Comparison of ENCODE assay signal across 7 cellular contexts in the genomic region with DNA sequence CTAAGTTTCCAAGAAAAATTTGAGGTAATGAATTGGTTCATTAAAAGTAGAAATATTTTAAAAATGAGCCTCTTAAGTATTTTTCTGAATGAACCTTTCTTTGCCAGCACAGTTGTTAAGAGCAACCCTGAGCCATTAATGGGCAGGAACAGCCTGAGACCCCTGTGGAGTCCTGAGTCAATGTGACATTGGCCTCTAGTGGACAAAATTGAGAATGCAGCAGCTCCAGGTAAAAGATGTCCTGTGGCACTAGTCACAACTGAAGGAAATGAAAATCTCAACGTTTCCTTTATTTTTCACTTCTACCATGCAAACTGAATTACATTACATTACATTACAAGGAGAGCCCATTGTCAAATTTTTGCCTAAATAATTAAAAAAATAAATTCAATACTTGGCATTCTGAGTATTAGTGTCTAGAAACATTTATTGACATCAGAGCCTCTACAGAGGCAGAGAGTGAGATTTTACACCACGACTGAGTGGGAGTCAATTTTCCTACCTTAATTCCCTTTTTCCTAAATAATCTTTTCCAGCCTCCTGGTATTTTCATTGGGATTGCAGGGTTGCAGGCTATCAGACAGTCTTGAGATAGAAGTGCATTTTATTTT.
DNase-seq lines count a peak whose midpoint lies in the region; ATAC-seq and TF ChIP-seq lines count a peak whose summit lies in the region.

No MANE protein-coding gene starts in this region.

- H3K4me1 ChIP-seq in IMR-90 (ENCODE audit: control insufficient read depth, insufficient read depth, low read length) = no peaks in the 10 kb centered on the region
- no peaks in the 10 kb centered on the region for H3K4me1 ChIP-seq in prostate gland (replicated peaks)

- no peaks in the 10 kb centered on the region for H3K9me3 ChIP-seq in IMR-90 (ENCODE audit: control insufficient read depth, insufficient read depth, low read length)
- no peaks in the 10 kb centered on the region for H3K9me3 ChIP-seq in prostate gland

- in situ Hi-C loops in IMR-90 (cut with MboI; ENCODE audit: low sequenced_read_pairs) = loop anchor here (5.0 to 10.0 kb wide), 2 partner anchors 362 to 534 kb away; partner anchors contain the start of gene USP15

- no peak overlapping the region for H3K9ac ChIP-seq in IMR-90 (ENCODE audit: low read depth, low read length)

- H3K36me3 ChIP-seq in IMR-90 (ENCODE audit: control insufficient read depth, insufficient read depth, low read length) (no peaks in the 10 kb centered on the region), prostate gland (no peaks in the 10 kb centered on the region)

- no peaks in the 10 kb centered on the region for H4K20me1 ChIP-seq in IMR-90 (ENCODE audit: insufficient read depth, low read length)

- H3K4me3 ChIP-seq in IMR-90 (ENCODE audit: insufficient read depth, low read depth, low read length) (no peak overlapping the region), prostate gland (no peak overlapping the region)

- H2AK9ac ChIP-seq in IMR-90 (replicated peaks; ENCODE audit: low read depth, low read length, poor library complexity) = no peak overlapping the region

- H4K8ac ChIP-seq in IMR-90 (ENCODE audit: low read depth in 2 of 2, low read length in 2 of 2) = no peak overlapping the region

- no peak overlapping the region for H2AFZ ChIP-seq in IMR-90 (replicated peaks; ENCODE audit: low read length, poor library complexity)

- no CpG with 5 or more reads among the region's 2 CpGs for WGBS in IMR-90 (ENCODE audit: extremely low coverage in 2 of 2, insufficient read length in 1 of 2), 2 experiments
- WGBS in prostate gland = 44% methylated on average over 2 of the region's 2 CpGs

- ATAC-seq in GM21737 (IDR thresholded peaks at IDR 0.05; ENCODE audit: unreplicated experiment) = peak; percentile 84
- ATAC-seq in IMR-90 (ENCODE audit: low read depth) = peak; percentile 94

- peak; percentile 72 for DNase-seq in IMR-90
- peak; percentile 82 for DNase-seq in OCI-M1 (lab: John Stamatoyannopoulos, UW)
- peak; percentile 72 for DNase-seq in activated effector memory CD4-positive, alpha-beta T cell treated with anti-CD3 and anti-CD28 coated beads, Interleukin-2, amount 50 U/mL, for 16 hours
- peak; percentile 74 for DNase-seq in glomerular visceral epithelial cell (ENCODE audit: extremely low spot score)
- peak; percentile 60 for DNase-seq in prostate gland (ENCODE audit: low spot score)

- POLR2A ChIA-PET in IMR-90 (lab: Charles Lee; ENCODE audit: unreplicated experiment) = interaction anchor here (0.6 kb wide), 1 partner anchor 196 kb away, joined by 3 read pairs; no protein-coding TSS in a partner anchor

- no peak overlapping the region for H2BK120ac ChIP-seq in IMR-90 (ENCODE audit: low read depth, low read length)

- no peak overlapping the region for H3K56ac ChIP-seq in IMR-90 (ENCODE audit: extremely low read depth, insufficient read depth, low read length)

- H2BK15ac ChIP-seq in IMR-90 (ENCODE audit: low read depth, low read length) = no peak overlapping the region

- intact Hi-C loops in IMR-90 (cut with micrococcal nuclease) (loop anchor here (1.0 to 10.0 kb wide), 4 partner anchors 218 to 534 kb away; partner anchors contain the start of gene USP15), prostate gland (cut with DNase I) (loop anchor here (5.0 kb wide), 1 partner anchor 362 kb away; no protein-coding TSS in a partner anchor)

- CTCF ChIA-PET in IMR-90 (lab: Yijun Ruan, JAX) = interaction anchor here (0.6 to 2.1 kb wide), 10 partner anchors 13 to 364 kb away, joined by 3 to 8 read pairs (median 4); no protein-coding TSS in a partner anchor

- H3K27ac ChIP-seq in IMR-90 (ENCODE audit: insufficient read depth, low read length) = no peak overlapping the region
- H3K27ac ChIP-seq in prostate gland = peak overlapping the region; percentile 63 to 75

- H3K4ac ChIP-seq in IMR-90 (ENCODE audit: low read depth, low read length) = no peak overlapping the region

- no peak overlapping the region for H4K91ac ChIP-seq in IMR-90 (ENCODE audit: insufficient read depth, low read depth, low read length)

- no peaks in the 10 kb centered on the region for H3K79me1 ChIP-seq in IMR-90 (ENCODE audit: low read depth in 1 of 2, low read length in 2 of 2)

- TF ChIP-seq CTCF in GM12801 (IDR thresholded peaks at IDR 0.05; ENCODE audit: extremely low read depth, insufficient read length) (peak; percentile 94), IMR-90 (conservative IDR thresholded peaks at IDR 0.05; ENCODE audit: low read depth, low read length) (peak; percentile 93), prostate gland (IDR thresholded peaks at IDR 0.05) (peak; percentile 65 to 88 (median 80))

- H3K9me1 ChIP-seq in IMR-90 (ENCODE audit: insufficient read depth, low read length) = no peaks in the 10 kb centered on the region

- no peaks in the 10 kb centered on the region for H3K27me3 ChIP-seq in IMR-90 (ENCODE audit: control insufficient read depth, insufficient read depth, low read length)
- no peaks in the 10 kb centered on the region for H3K27me3 ChIP-seq in prostate gland (replicated peaks; ENCODE audit: insufficient read depth)

- no peak overlapping the region for H3K14ac ChIP-seq in IMR-90 (replicated peaks; ENCODE audit: low read depth, low read length)

- dilution Hi-C loops in IMR-90 (cut with HindIII; ENCODE audit: low sequenced_read_pairs, unreplicated experiment) = loop anchor here (25.0 kb wide), 1 partner anchor 212 kb away; no protein-coding TSS in a partner anchor

- H2BK5ac ChIP-seq in IMR-90 (ENCODE audit: low read depth, low read length, poor library complexity, severe bottlenecking) = no peak overlapping the region

- BruUV-seq in IMR-90 (replicated peaks; lab: Mats Ljungman, UMichigan) = no TSS peak

- no peak overlapping the region for H3K4me2 ChIP-seq in IMR-90 (ENCODE audit: low read depth, low read length)

- no peak for TF ChIP-seq POLR2A in IMR-90 (IDR thresholded peaks at IDR 0.05; ENCODE audit: low read depth, low read length)
- no peak for TF ChIP-seq POLR2A in prostate gland (IDR thresholded peaks at IDR 0.05)

- no peak overlapping the region for H2BK20ac ChIP-seq in IMR-90 (ENCODE audit: low read depth, low read length)

- TF ChIP-seq RAD21 in IMR-90 (IDR thresholded peaks at IDR 0.05; ENCODE audit: low read length) = peak; percentile 95

- H2AK5ac ChIP-seq in IMR-90 (ENCODE audit: low read depth, low read length) = no peak overlapping the region

- no peak overlapping the region for H3K18ac ChIP-seq in IMR-90 (ENCODE audit: low read depth, low read length)

- no peak overlapping the region for H4K5ac ChIP-seq in IMR-90 (ENCODE audit: low read depth, low read length)

- no peak overlapping the region for H3K23ac ChIP-seq in IMR-90 (ENCODE audit: low read depth, low read length)

TF ChIP-seq in IMR-90, 13 proteins besides CTCF, POLR2A, EP300 and RAD21:
- TF ChIP-seq SMC3 (IDR thresholded peaks at IDR 0.05; ENCODE audit: low read depth, low read length) (peak; percentile 90), RFX5 (IDR thresholded peaks at IDR 0.05; ENCODE audit: low read depth, low read length) (no peak)
TF ChIP-seq in IMR-90: peak in this region for 1.
